In the genomic region with DNA sequence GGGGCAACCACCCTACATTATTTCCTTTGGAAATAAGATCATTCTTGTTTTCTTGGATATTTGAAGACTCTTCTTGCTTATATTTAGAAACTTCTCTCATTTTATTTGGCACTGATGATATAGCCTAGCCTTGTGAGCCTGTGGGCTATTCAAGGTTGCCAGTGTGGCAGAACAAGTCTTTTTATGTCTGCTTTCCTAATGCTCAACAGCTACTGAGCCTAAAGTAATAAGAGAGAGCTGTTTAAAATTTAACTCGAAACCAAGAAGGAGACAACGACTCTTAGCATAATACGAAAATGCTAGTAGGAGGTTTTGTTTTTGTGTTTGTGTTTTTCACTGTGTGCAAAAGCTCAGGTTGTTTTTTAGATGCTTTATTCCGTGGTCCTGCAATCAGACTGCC, we compare ENCODE assay signal across 21 cellular contexts.
"Had no signal": no experiment of that assay in that cellular context is flagged by ENCODE, and none has a peak within 500 bp of the region (broad histone marks: within the 10 kb centered on the region; RNA-seq: fewer than 3 reads in every experiment).

No MANE protein-coding gene starts in this region.

- H3K4me1 ChIP-seq: gastroesophageal sphincter, stomach had no signal

- H3K27me3 ChIP-seq: gastroesophageal sphincter, heart left ventricle, ovary, stomach had no signal

- H3K36me3 ChIP-seq: gastroesophageal sphincter, heart left ventricle, ovary, stomach had no signal

- DNase-seq: activated CD4-positive, alpha-beta T cell treated with anti-CD3 and anti-CD28 coated beads, Interleukin-2, amount 50 U/mL, for 1 hour; activated CD8-positive, alpha-beta memory T cell treated with anti-CD3 and anti-CD28 coated beads for 24 hours; activated CD8-positive, alpha-beta memory T cell treated with anti-CD3 and anti-CD28 coated beads, Interleukin-2, amount 50 U/mL, for 48 hours; activated effector memory CD4-positive, alpha-beta T cell treated with anti-CD3 and anti-CD28 coated beads, Interleukin-2, amount 50 U/mL, for 16 hours; activated T-cell treated with anti-CD3 and anti-CD28 coated beads, Interleukin-2, amount 50 U/mL, for 48 hours; cerebellar nuclear complex; effector CD8-positive, alpha-beta T cell; heart left ventricle; midbrain; naive B cell; ovary; stimulated activated CD4-positive, alpha-beta T cell treated with anti-CD3 and anti-CD28 coated beads, Interleukin-4, amount 100 ng/mL, for 1 hour; stomach had no signal

- H3K9me3 ChIP-seq: gastroesophageal sphincter, heart left ventricle, ovary, stomach had no signal

- H3K4me3 Mint-ChIP-seq: activated naive CD4-positive, alpha-beta T cell treated with anti-CD3 and anti-CD28 coated beads, Interleukin-2, amount 50 U/mL, for 24 hours; naive B cell; T-helper 1 cell treated with Interleukin-12 subunit alpha and Interleukin-12 subunit beta and Interleukin-4 antibody, amounts not matched to agents 30 μg/mL and 1 μg/mL, for 36 hours; type B pancreatic cell had no signal

- ATAC-seq: activated CD4-positive, CD25-positive, alpha-beta regulatory T cell treated with anti-CD3 and anti-CD28 coated beads, Interleukin-2, amount 50 U/mL, for 24 hours; esophagus mucosa; gastroesophageal sphincter; heart left ventricle; sciatic nerve had no signal

- H3K27me3 Mint-ChIP-seq: type B pancreatic cell had no signal

- H3K4me1 Mint-ChIP-seq: activated naive CD4-positive, alpha-beta T cell treated with anti-CD3 and anti-CD28 coated beads, Interleukin-2, amount 50 U/mL, for 24 hours; naive B cell had no signal

- H3K4me3 ChIP-seq: gastroesophageal sphincter, heart left ventricle, ovary, smooth muscle cell, stomach had no signal

- H3K9me3 Mint-ChIP-seq: activated naive CD4-positive, alpha-beta T cell treated with anti-CD3 and anti-CD28 coated beads, Interleukin-2, amount 50 U/mL, for 24 hours; naive B cell; T-helper 1 cell treated with Interleukin-12 subunit alpha and Interleukin-12 subunit beta and Interleukin-4 antibody, amounts not matched to agents 30 μg/mL and 1 μg/mL, for 36 hours; type B pancreatic cell had no signal

- H3K36me3 Mint-ChIP-seq: activated naive CD4-positive, alpha-beta T cell treated with anti-CD3 and anti-CD28 coated beads, Interleukin-2, amount 50 U/mL, for 24 hours; naive B cell; type B pancreatic cell had no signal

- H3K27ac ChIP-seq: gastroesophageal sphincter, heart left ventricle, stomach had no signal

- H3K27ac Mint-ChIP-seq: activated naive CD4-positive, alpha-beta T cell treated with anti-CD3 and anti-CD28 coated beads, Interleukin-2, amount 50 U/mL, for 24 hours; T-helper 1 cell treated with Interleukin-12 subunit alpha and Interleukin-12 subunit beta and Interleukin-4 antibody, amounts not matched to agents 30 μg/mL and 1 μg/mL, for 36 hours; type B pancreatic cell had no signal
